Comparison of ENCODE assay signal across 9 cellular contexts in the genomic region with DNA sequence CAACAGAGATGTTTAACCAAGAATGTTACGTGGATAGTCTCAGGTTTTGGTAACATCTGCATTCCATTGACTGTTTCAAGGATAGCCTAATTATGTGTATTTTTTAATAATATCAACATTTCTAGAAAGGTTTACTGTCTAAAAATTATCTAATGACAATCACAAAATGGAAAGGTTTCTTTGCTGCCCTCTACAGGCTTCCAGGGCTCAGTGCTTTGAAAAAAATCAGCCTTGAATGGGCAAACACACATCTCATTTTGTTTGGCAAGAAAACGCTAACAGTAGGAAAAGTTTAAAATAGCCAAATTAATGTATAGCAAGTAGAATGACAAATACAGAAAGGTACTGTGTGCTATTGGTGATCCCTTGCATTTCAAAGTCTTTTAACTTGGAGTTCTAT.
DNase-seq lines count a peak whose midpoint lies in the region; TF ChIP-seq lines count a peak whose summit lies in the region.
"Had no signal": no experiment of that assay in that cellular context is flagged by ENCODE, and none has a peak within 500 bp of the region (broad histone marks: within the 10 kb centered on the region; RNA-seq: fewer than 3 reads in every experiment).

No MANE protein-coding gene starts in this region.

- H3K27me3 Mint-ChIP-seq in brain, result peaks cover 19% of the 10 kb centered on the region
- no peaks in the 10 kb centered on the region for H3K27me3 Mint-ChIP-seq in neural crest cell (ENCODE audit: low read depth)

- no peaks in the 10 kb centered on the region for H3K36me3 Mint-ChIP-seq in brain
- no peaks in the 10 kb centered on the region for H3K36me3 Mint-ChIP-seq in neural crest cell (ENCODE audit: low read depth)

- H3K9me3 Mint-ChIP-seq in brain, result no peaks in the 10 kb centered on the region
- peaks cover 4% of the 10 kb centered on the region for H3K9me3 Mint-ChIP-seq in neural crest cell
- H3K9me3 Mint-ChIP-seq: activated T-cell treated with anti-CD3 and anti-CD28 coated beads, Interleukin-2, amount 50 U/mL, for 72 hours had no signal

- no peak overlapping the region for H3K27ac ChIP-seq in Karpas-422 (ENCODE audit: low read length)
- H3K27ac ChIP-seq in thyroid gland, result no peak overlapping the region

- H2AFZ ChIP-seq in Karpas-422 (ENCODE audit: low read length), result no peak overlapping the region

- WGBS in thyroid gland, 2 donors, result 42 to 56% methylated on average over 2 of the region's 2 CpGs

- peaks cover 13% of the 10 kb centered on the region for H3K4me1 Mint-ChIP-seq in brain
- no peaks in the 10 kb centered on the region for H3K4me1 Mint-ChIP-seq in neural crest cell

- no peaks in the 10 kb centered on the region for H3K79me2 ChIP-seq in Karpas-422 (ENCODE audit: low read length)

- intact Hi-C loops in thyroid gland (cut with DNase I), result no loop called here

- no peak overlapping the region for H3K9ac ChIP-seq in Karpas-422 (ENCODE audit: low read length)

- H3K4me3 Mint-ChIP-seq in brain (no peak overlapping the region), neural crest cell (no peak overlapping the region)
- H3K4me3 Mint-ChIP-seq: activated T-cell treated with anti-CD3 and anti-CD28 coated beads, Interleukin-2, amount 50 U/mL, for 72 hours had no signal

- H3K27ac Mint-ChIP-seq in brain (no peak overlapping the region), neural crest cell (ENCODE audit: unreplicated experiment) (no peak overlapping the region)
- H3K27ac Mint-ChIP-seq: activated T-cell treated with anti-CD3 and anti-CD28 coated beads, Interleukin-2, amount 50 U/mL, for 72 hours had no signal

- no peaks in the 10 kb centered on the region for H3K4me1 ChIP-seq in Karpas-422 (ENCODE audit: low read length)
- no peaks in the 10 kb centered on the region for H3K4me1 ChIP-seq in thyroid gland

- no peak for TF ChIP-seq POLR2A in thyroid gland (IDR thresholded peaks at IDR 0.05)

- H4K20me1 ChIP-seq in Karpas-422 (ENCODE audit: insufficient read depth, low read depth, low read length), result no peaks in the 10 kb centered on the region

- peak; percentile 22 for DNase-seq in GM03348 (ENCODE audit: low spot score)
- DNase-seq in Karpas-422, result peak; percentile 62
- DNase-seq in neural crest cell (ENCODE audit: low read depth, low spot score), result no peak
- DNase-seq in cerebellar nuclear complex (lab: John Stamatoyannopoulos, UW), result no peak
- DNase-seq in T1000 (lab: John Stamatoyannopoulos, UW), result no peak
- no peak for DNase-seq in thyroid gland
- DNase-seq: activated T-cell treated with anti-CD3 and anti-CD28 coated beads, Interleukin-2, amount 50 U/mL, for 72 hours; NCI-H187 treated with DMSO at 0.1 percent for 48 hours had no signal

- H3K9me3 ChIP-seq in Karpas-422 (ENCODE audit: low read length) (no peaks in the 10 kb centered on the region), thyroid gland (no peaks in the 10 kb centered on the region)

- no peak overlapping the region for H3K4me3 ChIP-seq in Karpas-422 (ENCODE audit: low read length)
- no peak overlapping the region for H3K4me3 ChIP-seq in thyroid gland (replicated peaks in 1 of 3)

- H3K36me3 ChIP-seq in Karpas-422 (ENCODE audit: insufficient read depth, low read length) (no peaks in the 10 kb centered on the region), thyroid gland (no peaks in the 10 kb centered on the region)

- no peaks in the 10 kb centered on the region for H3K9me2 ChIP-seq in Karpas-422 (replicated peaks; ENCODE audit: insufficient read depth, low read length)

- H3K27me3 ChIP-seq in Karpas-422 (ENCODE audit: low read length) (no peaks in the 10 kb centered on the region), thyroid gland (no peaks in the 10 kb centered on the region)

- no peak overlapping the region for H3K4me2 ChIP-seq in Karpas-422 (ENCODE audit: low read depth, low read length, poor library complexity, severe bottlenecking)

- TF ChIP-seq CTCF in brain (conservative IDR thresholded peaks at IDR 0.05) (peak; percentile 41 to 67), neural crest cell (conservative IDR thresholded peaks at IDR 0.05) (peak; percentile 70), thyroid gland (IDR thresholded peaks at IDR 0.05) (peak in 1 of 6 experiments; percentile 30)

Comparison
In these comparisons a context has a peak if more than half of its experiments do, and no peak if none do; other contexts are left out.
1. DNase-seq: peak in GM03348 (single experiment) and Karpas-422 (single experiment); none in neural crest cell (single experiment), cerebellar nuclear complex (0 of 2), T1000 (single experiment) and thyroid gland (0 of 2).